In genomic region chr18:47725656-47726055, GRCh38 we compare ENCODE assay signal across 31 cellular contexts.
"Had no signal": no experiment of that assay in that cellular context is flagged by ENCODE, and none has a peak within 500 bp of the region (broad histone marks: within the 10 kb centered on the region; RNA-seq: fewer than 3 reads in every experiment).

No MANE protein-coding gene starts in this region.

- H3K4me1 ChIP-seq: parathyroid adenoma, psoas muscle, right lobe of liver, spleen, tibial nerve, upper lobe of left lung, vagina had no signal

- H3K27me3 Mint-ChIP-seq: stimulated activated memory B cell treated with anti-CD40 and anti-IgM and Interleukin-4, amounts not matched to agents 10 μg/mL and 1 μg/mL and 100 μg/mL, for 72 hours had no signal

- H3K27ac Mint-ChIP-seq: naive thymus-derived CD8-positive, alpha-beta T cell; natural killer cell treated with Interleukin-12 subunit alpha and Interleukin-12 subunit beta and Interleukin-15 and Interleukin-18, amount 100 ng/mL, for 72 hours; nephron progenitor cell; progenitor cell of endocrine pancreas; stimulated activated memory B cell treated with anti-CD40 and anti-IgM and Interleukin-4, amounts not matched to agents 10 μg/mL and 1 μg/mL and 100 μg/mL, for 72 hours; stimulated activated naive CD8-positive, alpha-beta T cell treated with anti-CD3 and anti-CD28 coated beads, Interleukin-15, amount 100 ng/mL, for 72 hours had no signal

- H3K79me2 ChIP-seq: parathyroid adenoma had no signal

- H3K4me3 Mint-ChIP-seq: naive thymus-derived CD8-positive, alpha-beta T cell; natural killer cell treated with Interleukin-12 subunit alpha and Interleukin-12 subunit beta and Interleukin-15 and Interleukin-18, amount 100 ng/mL, for 72 hours; nephron progenitor cell; neural crest cell; stimulated activated memory B cell treated with anti-CD40 and anti-IgM and Interleukin-4, amounts not matched to agents 10 μg/mL and 1 μg/mL and 100 μg/mL, for 72 hours; stimulated activated naive CD8-positive, alpha-beta T cell treated with anti-CD3 and anti-CD28 coated beads, Interleukin-15, amount 100 ng/mL, for 72 hours had no signal

- DNase-seq: naive thymus-derived CD8-positive, alpha-beta T cell; nephron progenitor cell; occipital lobe; ovary; posterior cingulate gyrus; psoas muscle; right cardiac atrium; right lobe of liver; spleen; stimulated activated CD4-positive, alpha-beta T cell treated with anti-CD3 and anti-CD28 coated beads, Interleukin-12 subunit alpha, Interleukin-12 subunit beta, amount 100 ng/mL, for 4 hours; stimulated activated CD4-positive, alpha-beta T cell treated with anti-CD3 and anti-CD28 coated beads, Interleukin-1b, Interleukin-23, amount 100 ng/mL, for 48 hours; stimulated activated CD4-positive, alpha-beta T cell treated with anti-CD3 and anti-CD28 coated beads, Interleukin-4, amount 100 ng/mL, for 1 hour; stimulated activated CD4-positive, alpha-beta T cell treated with anti-CD3 and anti-CD28 coated beads, Interleukin-4, amount 100 ng/mL, for 4 hours; stimulated activated CD8-positive, alpha-beta memory T cell treated with anti-CD3 and anti-CD28 coated beads, Interleukin-4, amount 100 ng/mL, for 48 hours; stimulated activated naive CD4-positive, alpha-beta T cell; stimulated activated naive CD8-positive, alpha-beta T cell treated with anti-CD3 and anti-CD28 coated beads, Interleukin-15, amount 100 ng/mL, for 72 hours; stimulated activated naive CD8-positive, alpha-beta T cell treated with anti-CD3 and anti-CD28 coated beads, Interleukin-15, Interleukin-2, amounts not matched to agents 100 U/mL and 50 U/mL, for 24 hours; thyroid gland; trophoblast cell; upper lobe of left lung had no signal

- H3K4me1 Mint-ChIP-seq: naive thymus-derived CD8-positive, alpha-beta T cell; nephron progenitor cell; stimulated activated memory B cell treated with anti-CD40 and anti-IgM and Interleukin-4, amounts not matched to agents 10 μg/mL and 1 μg/mL and 100 μg/mL, for 72 hours; stimulated activated naive CD8-positive, alpha-beta T cell treated with anti-CD3 and anti-CD28 coated beads, Interleukin-15, amount 100 ng/mL, for 72 hours had no signal

- H3K27ac ChIP-seq: ovary, parathyroid adenoma, psoas muscle, right lobe of liver, skin epidermis, spleen, thoracic aorta, thyroid gland, tibial nerve, upper lobe of left lung, vagina had no signal

- H3K4me2 ChIP-seq: smooth muscle cell had no signal

- H3K4me3 ChIP-seq: ovary, psoas muscle, right lobe of liver, skin epidermis, smooth muscle cell, spleen, thoracic aorta, thyroid gland, tibial nerve, upper lobe of left lung, vagina had no signal

- H3K36me3 Mint-ChIP-seq: naive thymus-derived CD8-positive, alpha-beta T cell; natural killer cell treated with Interleukin-12 subunit alpha and Interleukin-12 subunit beta and Interleukin-15 and Interleukin-18, amount 100 ng/mL, for 72 hours; stimulated activated memory B cell treated with anti-CD40 and anti-IgM and Interleukin-4, amounts not matched to agents 10 μg/mL and 1 μg/mL and 100 μg/mL, for 72 hours had no signal

- H3K9me3 ChIP-seq: ovary, psoas muscle, right lobe of liver, spleen, thoracic aorta, thyroid gland, tibial nerve, upper lobe of left lung, vagina had no signal

- H3K9me3 Mint-ChIP-seq: naive thymus-derived CD8-positive, alpha-beta T cell; natural killer cell treated with Interleukin-12 subunit alpha and Interleukin-12 subunit beta and Interleukin-15 and Interleukin-18, amount 100 ng/mL, for 72 hours; nephron progenitor cell; neural crest cell; stimulated activated memory B cell treated with anti-CD40 and anti-IgM and Interleukin-4, amounts not matched to agents 10 μg/mL and 1 μg/mL and 100 μg/mL, for 72 hours; stimulated activated naive CD8-positive, alpha-beta T cell treated with anti-CD3 and anti-CD28 coated beads, Interleukin-15, amount 100 ng/mL, for 72 hours had no signal

- H2AFZ ChIP-seq: parathyroid adenoma had no signal

- H3K36me3 ChIP-seq: ovary, right lobe of liver, spleen, thoracic aorta, thyroid gland, tibial nerve, upper lobe of left lung, vagina had no signal

- FAIRE-seq: urothelium cell line had no signal

- H3K27me3 ChIP-seq: ovary, right lobe of liver, thyroid gland, tibial nerve, upper lobe of left lung, vagina had no signal
